26 cellular contexts compared by ENCODE assay signal in the genomic region with DNA sequence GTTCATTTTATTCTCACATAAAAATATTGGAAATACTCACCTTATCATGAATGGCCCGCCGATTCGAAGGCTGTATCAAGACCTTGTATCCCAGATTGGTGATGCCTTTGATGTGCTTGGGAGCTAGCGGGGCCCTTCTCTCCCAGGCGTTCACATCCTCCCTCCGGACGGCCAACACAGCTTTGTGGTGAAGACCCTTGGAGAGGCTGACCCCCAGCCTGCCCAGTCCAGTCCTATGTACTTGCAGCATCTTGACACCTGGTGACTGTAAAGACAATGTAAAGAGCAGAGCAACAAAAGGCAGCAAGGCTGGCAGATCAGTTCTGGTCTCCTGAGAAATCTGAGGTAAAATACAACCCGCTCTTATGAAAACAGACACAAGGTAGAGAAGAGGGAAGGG.
"Had no signal": no experiment of that assay in that cellular context is flagged by ENCODE, and none has a peak within 500 bp of the region (broad histone marks: within the 10 kb centered on the region; RNA-seq: fewer than 3 reads in every experiment).

No MANE protein-coding gene starts in this region.

- H3K9me3 ChIP-seq: SK-N-SH had no signal

- ATAC-seq: K562 had no signal

- H3K27ac ChIP-seq: HL-60, KMS-11 had no signal

- H3K9ac ChIP-seq: KMS-11, SK-N-SH had no signal

- H3K27me3 Mint-ChIP-seq: IgD-negative memory B cell had no signal

- H3K4me3 ChIP-seq: K562 had no signal

- H3K4me3 Mint-ChIP-seq: IgD-negative memory B cell had no signal

- DNase-seq: Kasumi-1, MV-4-11, NCI-H1048, NCI-H1105, NCI-H1417, NCI-H146, NCI-H1694 treated with DMSO at 0.1 percent for 48 hours, NCI-H1930, NCI-H2081 treated with DMSO at 0.1 percent for 48 hours, NCI-H2171, NCI-H226, NCI-H446, NCI-H510A, NCI-H524 treated with DMSO at 0.1 percent for 48 hours, NCI-H69, NCI-H774, RPMI8226, SHP77, SK-N-SH, SW 1271 had no signal

- H3K36me3 Mint-ChIP-seq: IgD-negative memory B cell had no signal

- FAIRE-seq: HTR-8/SVneo, K562, RCC 7860 had no signal

- H3K9me2 ChIP-seq: SK-N-SH had no signal

- H3K27ac Mint-ChIP-seq: IgD-negative memory B cell had no signal

- H3K4me2 ChIP-seq: KMS-11, SK-N-SH had no signal
